In genomic region chr5:176420972-176421544, GRCh38 we compare ENCODE assay signal across 1 cellular context.
TF ChIP-seq lines count a peak whose summit lies in the region.

No MANE protein-coding gene starts in this region.

TF ChIP-seq in K562, 482 proteins besides CTCF, POLR2A, EP300 and RAD21 (continues in another document):
- TF ChIP-seq HNRNPK (IDR thresholded peaks at IDR 0.05; ENCODE audit: low read depth, low read length, poor library complexity, severe bottlenecking) (no peak), ZFP36 (IDR thresholded peaks at IDR 0.05; ENCODE audit: low read depth, low read length, partially characterized antibody) (peak; percentile 66), GTF2B (IDR thresholded peaks at IDR 0.05; ENCODE audit: extremely low read depth, insufficient read length) (no peak), BRCA1 (IDR thresholded peaks at IDR 0.05) (no peak), BRCA1 (CRISPR knock-in tag; IDR thresholded peaks at IDR 0.05) (no peak), NUFIP1 (IDR thresholded peaks at IDR 0.05; ENCODE audit: partially characterized antibody) (no peak), ZNF445 (CRISPR knock-in tag; IDR thresholded peaks at IDR 0.05; ENCODE audit: low read depth) (no peak), SRSF1 (IDR thresholded peaks at IDR 0.05; ENCODE audit: low read depth, low read length) (no peak), TCF3 (CRISPR knock-in tag; IDR thresholded peaks at IDR 0.05) (peak; percentile 56), RBM25 (IDR thresholded peaks at IDR 0.05; ENCODE audit: low read depth, low read length, severe bottlenecking) (no peak), CBX3 (IDR thresholded peaks at IDR 0.05; ENCODE audit: borderline replicate concordance in 1 of 2, low read length in 2 of 2) (peak in 1 of 2 experiments; percentile 68; a peak in 1 of 3 replicates), KDM1A (IDR thresholded peaks at IDR 0.05) (peak; percentile 76 to 85), PKNOX1 (IDR thresholded peaks at IDR 0.05) (peak; percentile 14; the same call in 1 of the 2 replicates), BMI1 (IDR thresholded peaks at IDR 0.05; ENCODE audit: low read length) (no peak), DACH1 (IDR thresholded peaks at IDR 0.05; ENCODE audit: partially characterized antibody) (no peak), HDAC2 (IDR thresholded peaks at IDR 0.05) (no peak), ZNF589 (CRISPR knock-in tag; IDR thresholded peaks at IDR 0.05; ENCODE audit: low read depth) (no peak), ZNF217 (CRISPR knock-in tag; IDR thresholded peaks at IDR 0.05) (no peak), HNRNPUL1 (IDR thresholded peaks at IDR 0.05; ENCODE audit: low read length) (no peak), SMARCA4 (IDR thresholded peaks at IDR 0.05) (peak; percentile 63; the same call in 1 of the 2 replicates), RFX7 (CRISPR knock-in tag; IDR thresholded peaks at IDR 0.05) (no peak), ZNF395 (CRISPR knock-in tag; IDR thresholded peaks at IDR 0.05) (no peak), EGR1 (conservative IDR thresholded peaks at IDR 0.05) (no peak; the same call in 1 of the 2 replicates), BDP1 (IDR thresholded peaks at IDR 0.05; ENCODE audit: insufficient read depth, insufficient read length) (no peak), ZNF584 (CRISPR knock-in tag; IDR thresholded peaks at IDR 0.05; ENCODE audit: low read depth) (no peak), HMGXB4 (CRISPR knock-in tag; IDR thresholded peaks at IDR 0.05) (no peak), ZNF121 (CRISPR knock-in tag; conservative IDR thresholded peaks at IDR 0.05) (no peak), TAL1 (IDR thresholded peaks at IDR 0.05) (peak; percentile 71), BCLAF1 (IDR thresholded peaks at IDR 0.05; ENCODE audit: borderline replicate concordance in 1 of 2, control insufficient read depth in 1 of 2, low read depth in 2 of 2, low read length in 1 of 2) (no peak), GATA2 (CRISPR knock-in tag; IDR thresholded peaks at IDR 0.05) (no peak), ZBTB5 (IDR thresholded peaks at IDR 0.05) (no peak), IFI16 (CRISPR knock-in tag; IDR thresholded peaks at IDR 0.05) (no peak), ZNF133 (CRISPR knock-in tag; IDR thresholded peaks at IDR 0.05) (no peak), ARID1B (IDR thresholded peaks at IDR 0.05) (peak; percentile 83), SMARCE1 (IDR thresholded peaks at IDR 0.05) (peak; percentile 64; the same call in 1 of the 2 replicates), THAP7 (CRISPR knock-in tag; IDR thresholded peaks at IDR 0.05) (no peak), THRAP3 (IDR thresholded peaks at IDR 0.05; ENCODE audit: borderline replicate concordance) (no peak), ATF3 (IDR thresholded peaks at IDR 0.05) (no peak), ATF3 (CRISPR knock-in tag; conservative IDR thresholded peaks at IDR 0.05) (no peak), DNMT1 (IDR thresholded peaks at IDR 0.05) (no peak), ZNF780A (CRISPR knock-in tag; IDR thresholded peaks at IDR 0.05) (no peak), HDGF (IDR thresholded peaks at IDR 0.05) (no peak), NCOR1 (IDR thresholded peaks at IDR 0.05) (peak; percentile 21; the same call in 1 of the 2 replicates), COPS2 (conservative IDR thresholded peaks at IDR 0.05) (no peak), ZHX1 (conservative IDR thresholded peaks at IDR 0.05; ENCODE audit: low read length) (no peak), RBM14 (IDR thresholded peaks at IDR 0.05; ENCODE audit: borderline replicate concordance, insufficient read depth, low read depth, low read length) (no peak), REST (CRISPR knock-in tag; IDR thresholded peaks at IDR 0.05; ENCODE audit: low read depth) (no peak), CCNT2 (IDR thresholded peaks at IDR 0.05; ENCODE audit: borderline replicate concordance, extremely low read depth, insufficient read length, low read depth, low read length) (peak; percentile 24), MTA2 (IDR thresholded peaks at IDR 0.05; ENCODE audit: low read depth) (peak; percentile 26; the same call in 1 of the 2 replicates), POLR2G (IDR thresholded peaks at IDR 0.05; ENCODE audit: low read depth, low read length) (no peak), TRIM24 (IDR thresholded peaks at IDR 0.05) (peak in 1 of 2 experiments; percentile 72; a peak in 1 of 4 replicates), RCOR1 (IDR thresholded peaks at IDR 0.05; ENCODE audit: borderline replicate concordance in 1 of 2, low read depth in 2 of 2, low read length in 2 of 2) (peak in 1 of 2 experiments; percentile 88; a peak in 2 of 4 replicates)
